In the genomic region with DNA sequence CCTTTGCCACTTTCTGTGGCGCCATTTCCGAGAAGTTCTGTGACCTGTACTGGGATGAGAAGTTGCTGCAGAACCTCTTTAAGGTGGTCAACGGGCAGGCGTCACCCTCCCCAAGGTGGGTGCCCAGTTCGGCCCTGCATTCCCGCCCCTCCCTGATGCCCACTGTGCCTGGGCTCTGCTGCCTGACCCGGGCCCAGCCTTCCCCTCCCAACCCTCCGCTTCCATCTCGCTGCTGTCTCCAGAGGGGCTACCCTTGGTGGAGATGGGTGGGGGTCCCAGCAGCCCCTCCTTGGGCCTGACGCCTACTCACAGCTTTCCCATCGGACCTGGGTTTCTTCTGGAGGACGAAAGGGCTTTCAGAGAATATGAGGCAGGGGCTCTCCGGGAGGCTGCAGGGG, we compare ENCODE assay signal across 22 cellular contexts. TPM values are rescaled to one million over a fixed set of nuclear protein-coding genes. Genes with fewer than 3 reads are reported as not detected.
DNase-seq lines count a peak whose midpoint lies in the region; FAIRE-seq and TF ChIP-seq lines count a peak whose summit lies in the region.
"Had no signal": no experiment of that assay in that cellular context is flagged by ENCODE, and none has a peak within 500 bp of the region (broad histone marks: within the 10 kb centered on the region; RNA-seq: fewer than 3 reads in every experiment).

No MANE protein-coding gene starts in this region.

- no peak overlapping the region for H2BK120ac ChIP-seq in H9 (ENCODE audit: low read depth, low read length, poor library complexity, severe bottlenecking)
- no peak overlapping the region for H2BK120ac ChIP-seq in neuronal stem cell (ENCODE audit: low read depth, low read length)

- H3K9me3 ChIP-seq in BLaER1 treated with 17β-estradiol and CSF1 and Interleukin-3, amounts not matched to agents 10 nM and 100 nM (replicated peaks in 1 of 11), result peaks cover 0 to 1% (median 0%) of the 10 kb centered on the region in 11 experiments; a peak in 1 of 22 replicates
- H3K9me3 ChIP-seq in H9 (ENCODE audit: control insufficient read depth, low read depth, low read length), result no peaks in the 10 kb centered on the region
- H3K9me3 ChIP-seq in neuronal stem cell (replicated peaks in 1 of 2; ENCODE audit: control insufficient read depth in 2 of 2, insufficient read depth in 1 of 2, low read depth in 1 of 2, low read length in 2 of 2), result peaks cover 0 to under 1% of the 10 kb centered on the region in 2 donors
- H3K9me3 ChIP-seq in small intestine (ENCODE audit: control insufficient read depth, low read depth), result no peaks in the 10 kb centered on the region
- H3K9me3 ChIP-seq in tibial nerve, result peaks cover 0 to 14% (median under 1%) of the 10 kb centered on the region in 4 donors
- H3K9me3 ChIP-seq in esophagus muscularis mucosa, result no peaks in the 10 kb centered on the region
- H3K9me3 ChIP-seq: BE2C had no signal

- intact Hi-C loops in esophagus muscularis mucosa (cut with DNase I), result no loop called here

- no peak overlapping the region for H3K56ac ChIP-seq in H9 (ENCODE audit: insufficient read length, low read depth, low read length)

- no peaks in the 10 kb centered on the region for H3K23me2 ChIP-seq in H9 (ENCODE audit: insufficient read length, low read depth, low read length, poor library complexity, severe bottlenecking)

- H3K36me3 Mint-ChIP-seq in H9 (ENCODE audit: insufficient read depth in 1 of 3, low read depth in 3 of 3) (peaks cover 1 to 5% (median 2%) of the 10 kb centered on the region in 3 experiments; a peak in 3 of 7 replicates), endothelial cell (ENCODE audit: low read depth, unreplicated experiment) (no peaks in the 10 kb centered on the region)
- H3K36me3 Mint-ChIP-seq: CD4-positive, CD25-positive, alpha-beta regulatory T cell; CD8-positive, alpha-beta T cell had no signal

- H3K18ac ChIP-seq in H9 (ENCODE audit: insufficient read length, low read depth, low read length), result no peak overlapping the region
- no peak overlapping the region for H3K18ac ChIP-seq in neuronal stem cell (ENCODE audit: low read length)

- H2BK15ac ChIP-seq in H9 (ENCODE audit: low read depth, low read length) (no peak overlapping the region), neuronal stem cell (ENCODE audit: low read length) (no peak overlapping the region)

- H2AK5ac ChIP-seq in H9 (ENCODE audit: insufficient read length, low read length), result no peak overlapping the region
- peak overlapping the region; percentile 40 for H2AK5ac ChIP-seq in neuronal stem cell (ENCODE audit: low read depth, low read length)

- no peak overlapping the region for H3K27ac ChIP-seq in BLaER1 treated with 17β-estradiol and CSF1 and Interleukin-3, amounts not matched to agents 10 nM and 100 nM
- no peak overlapping the region for H3K27ac ChIP-seq in H9 (ENCODE audit: insufficient read length, low read depth, low read length)
- no peak overlapping the region for H3K27ac ChIP-seq in neuronal stem cell (replicated peaks; ENCODE audit: low read length)
- no peak overlapping the region for H3K27ac ChIP-seq in small intestine (ENCODE audit: low read depth in 1 of 2, low read length in 1 of 2)
- H3K27ac ChIP-seq in tibial nerve, result no peak overlapping the region
- no peak overlapping the region for H3K27ac ChIP-seq in esophagus muscularis mucosa (replicated peaks in 1 of 4)
- H3K27ac ChIP-seq: C4-2B had no signal

- H3K79me2 ChIP-seq in H9 (ENCODE audit: insufficient read depth, low read length), result no peaks in the 10 kb centered on the region

- no peak overlapping the region for H3K4me3 ChIP-seq in BLaER1 treated with 17β-estradiol and CSF1 and Interleukin-3, amounts not matched to agents 10 nM and 100 nM
- H3K4me3 ChIP-seq in neuronal stem cell (ENCODE audit: low read length in 2 of 2) (no peak overlapping the region), small intestine (ENCODE audit: low read depth in 1 of 2, low read length in 2 of 2) (no peak overlapping the region), tibial nerve (no peak overlapping the region), esophagus muscularis mucosa (no peak overlapping the region)
- H3K4me3 ChIP-seq: GM12878 had no signal

- DNase-seq in H9 (no peak), endothelial cell (ENCODE audit: low spot score) (no peak), neuronal stem cell (ENCODE audit: low spot score) (no peak), small intestine (no peak), tibial nerve (ENCODE audit: low spot score in 2 of 2) (no peak), esophagus muscularis mucosa (ENCODE audit: extremely low spot score) (no peak)
- DNase-seq: AML-193; BE2C; Caco-2; CD4-positive, CD25-positive, alpha-beta regulatory T cell; DMS153; DND-41; GOT3; HCEC 1CT had no signal

- H4K5ac ChIP-seq in H9 (ENCODE audit: insufficient read length, low read depth, low read length), result no peak overlapping the region

- H3K4me1 ChIP-seq in BLaER1 treated with 17β-estradiol and CSF1 and Interleukin-3, amounts not matched to agents 10 nM and 100 nM, result peaks cover 0 to 30% (median 20%) of the 10 kb centered on the region in 10 experiments; a peak in 14 of 20 replicates
- H3K4me1 ChIP-seq in H9 (ENCODE audit: insufficient read depth, low read length) (no peaks in the 10 kb centered on the region), neuronal stem cell (ENCODE audit: control insufficient read depth in 2 of 2, insufficient read depth in 1 of 2, low read depth in 1 of 2, low read length in 2 of 2) (peaks cover 2 to 4% of the 10 kb centered on the region in 2 donors), small intestine (ENCODE audit: control insufficient read depth in 2 of 2, insufficient read depth in 1 of 2, low read depth in 1 of 2, low read length in 1 of 2) (no peaks in the 10 kb centered on the region), tibial nerve (no peaks in the 10 kb centered on the region), esophagus muscularis mucosa (no peaks in the 10 kb centered on the region)
- H3K4me1 ChIP-seq: BE2C, Caco-2 had no signal

- no peak overlapping the region for H3K4me3 Mint-ChIP-seq in H9
- no peak overlapping the region for H3K4me3 Mint-ChIP-seq in endothelial cell (ENCODE audit: unreplicated experiment)
- H3K4me3 Mint-ChIP-seq: CD4-positive, CD25-positive, alpha-beta regulatory T cell; CD8-positive, alpha-beta T cell had no signal

- H4K91ac ChIP-seq in H9 (ENCODE audit: insufficient read length, low read depth, low read length) (no peak overlapping the region), neuronal stem cell (ENCODE audit: low read depth, low read length, poor library complexity) (no peak overlapping the region)

- H3K23ac ChIP-seq in H9 (ENCODE audit: insufficient read length, low read depth, low read length), result no peak overlapping the region
- peak overlapping the region; percentile 67 for H3K23ac ChIP-seq in neuronal stem cell (ENCODE audit: low read depth, low read length, poor library complexity)

- H2AFZ ChIP-seq in H9 (ENCODE audit: low read length), result no peak overlapping the region
- no peak overlapping the region for H2AFZ ChIP-seq in neuronal stem cell (ENCODE audit: low read length)

- H3K9me3 Mint-ChIP-seq in H9 (peaks cover 0 to 5% of the 10 kb centered on the region in 2 experiments; a peak in 1 of 5 replicates), endothelial cell (ENCODE audit: unreplicated experiment) (no peaks in the 10 kb centered on the region)
- H3K9me3 Mint-ChIP-seq: CD8-positive, alpha-beta T cell had no signal

- no peaks in the 10 kb centered on the region for H3K36me3 ChIP-seq in BLaER1 treated with 17β-estradiol and CSF1 and Interleukin-3, amounts not matched to agents 10 nM and 100 nM
- no peaks in the 10 kb centered on the region for H3K36me3 ChIP-seq in neuronal stem cell (replicated peaks in 1 of 2; ENCODE audit: control insufficient read depth in 2 of 2, insufficient read depth in 2 of 2, low read length in 2 of 2)
- H3K36me3 ChIP-seq in small intestine (ENCODE audit: control insufficient read depth in 2 of 2, insufficient read depth in 2 of 2, low read length in 2 of 2), result no peaks in the 10 kb centered on the region
- H3K36me3 ChIP-seq in tibial nerve, result no peaks in the 10 kb centered on the region
- no peaks in the 10 kb centered on the region for H3K36me3 ChIP-seq in esophagus muscularis mucosa
- H3K36me3 ChIP-seq: BE2C had no signal

- H3K4ac ChIP-seq in H9 (ENCODE audit: low read depth, low read length) (no peak overlapping the region), neuronal stem cell (ENCODE audit: low read length) (no peak overlapping the region)

- H3K27me3 ChIP-seq in BLaER1 treated with 17β-estradiol and CSF1 and Interleukin-3, amounts not matched to agents 10 nM and 100 nM, result no peaks in the 10 kb centered on the region
- H3K27me3 ChIP-seq in H9 (ENCODE audit: insufficient read depth, low read length) (no peaks in the 10 kb centered on the region), neuronal stem cell (ENCODE audit: control insufficient read depth in 3 of 3, insufficient read depth in 3 of 3, low read depth in 1 of 3, low read length in 3 of 3) (no peaks in the 10 kb centered on the region), small intestine (ENCODE audit: control insufficient read depth in 2 of 2, insufficient read depth in 2 of 2, low read length in 2 of 2) (no peaks in the 10 kb centered on the region), tibial nerve (no peaks in the 10 kb centered on the region), esophagus muscularis mucosa (peaks cover 0 to 23% (median 0%) of the 10 kb centered on the region in 4 donors)

- H3K79me1 ChIP-seq in H9 (ENCODE audit: insufficient read depth, low read depth, low read length, poor library complexity, severe bottlenecking) (no peaks in the 10 kb centered on the region), neuronal stem cell (ENCODE audit: low read depth, low read length) (peaks cover 2% of the 10 kb centered on the region)

- H4K20me1 ChIP-seq in BLaER1 treated with 17β-estradiol and CSF1 and Interleukin-3, amounts not matched to agents 10 nM and 100 nM, result peaks cover 0 to 17% (median 0%) of the 10 kb centered on the region in 11 experiments; a peak in 3 of 22 replicates
- no peaks in the 10 kb centered on the region for H4K20me1 ChIP-seq in H9 (ENCODE audit: control insufficient read depth, insufficient read depth, insufficient read length)

- TF ChIP-seq POLR2A in tibial nerve (IDR thresholded peaks at IDR 0.05) (no peak), esophagus muscularis mucosa (IDR thresholded peaks at IDR 0.05; ENCODE audit: low read depth) (no peak)

- no peak for FAIRE-seq in small intestine (lab: Jason Lieb, UNC)
- FAIRE-seq: A204.1, G401.6, GM12878, H54 had no signal

- H3K27me3 Mint-ChIP-seq in H9 (ENCODE audit: low read depth), result peaks cover 4% of the 10 kb centered on the region; the same call in 1 of the 2 replicates
- H3K27me3 Mint-ChIP-seq in endothelial cell (ENCODE audit: unreplicated experiment), result peaks cover 12% of the 10 kb centered on the region
- H3K27me3 Mint-ChIP-seq: CD4-positive, CD25-positive, alpha-beta regulatory T cell had no signal

- no peak overlapping the region for H4K8ac ChIP-seq in H9 (replicated peaks; ENCODE audit: insufficient read length, low read depth, low read length)
- H4K8ac ChIP-seq in neuronal stem cell (ENCODE audit: low read depth, low read length), result no peak overlapping the region

- TF ChIP-seq CTCF in H9 (conservative IDR thresholded peaks at IDR 0.05), result no peak
- TF ChIP-seq CTCF in endothelial cell (IDR thresholded peaks at IDR 0.05; ENCODE audit: unreplicated experiment), result no peak
- no peak for TF ChIP-seq CTCF in tibial nerve (IDR thresholded peaks at IDR 0.05)
- no peak for TF ChIP-seq CTCF in esophagus muscularis mucosa (IDR thresholded peaks at IDR 0.05)

- WGBS in H9 (ENCODE audit: extremely low coverage, insufficient read length, low lambda C conversion rate), result no CpG with 5 or more reads among the region's 13 CpGs
- no CpG with 5 or more reads among the region's 13 CpGs for WGBS in neuronal stem cell (ENCODE audit: extremely low coverage in 2 of 2, insufficient read length in 2 of 2, insufficient replicate concordance in 1 of 2), 2 donors
- 79 to 89% (median 86%) methylated on average over 13 of the region's 13 CpGs for WGBS in small intestine, 3 donors
- WGBS in tibial nerve, 2 donors, result 81 to 88% methylated on average over 12 to 13 of the region's 13 CpGs
- WGBS in esophagus muscularis mucosa, result 92% methylated on average over 9 of the region's 13 CpGs

- H3K9ac ChIP-seq in BLaER1 treated with 17β-estradiol and CSF1 and Interleukin-3, amounts not matched to agents 10 nM and 100 nM, result no peak overlapping the region
- no peak overlapping the region for H3K9ac ChIP-seq in H9 (ENCODE audit: extremely low read depth, insufficient read length, low read length)
- H3K9ac ChIP-seq in neuronal stem cell (ENCODE audit: low read depth, low read length, poor library complexity), result no peak overlapping the region

- H2BK12ac ChIP-seq in H9 (ENCODE audit: insufficient read length, low read depth, low read length) (no peak overlapping the region), neuronal stem cell (ENCODE audit: low read length) (peak overlapping the region; percentile 16)

- H2BK5ac ChIP-seq in H9 (ENCODE audit: insufficient read length, low read length), result no peak overlapping the region
- H2BK5ac ChIP-seq in neuronal stem cell (ENCODE audit: low read length), result no peak overlapping the region

- TF ChIP-seq EP300 in tibial nerve (IDR thresholded peaks at IDR 0.05) (no peak), esophagus muscularis mucosa (IDR thresholded peaks at IDR 0.05) (no peak)

- peak overlapping the region in 2 of 3 experiments; percentile 52 to 76; a peak in 2 of 7 replicates for H3K27ac Mint-ChIP-seq in H9
- H3K27ac Mint-ChIP-seq in endothelial cell (ENCODE audit: unreplicated experiment), result peak overlapping the region; percentile 81
- H3K27ac Mint-ChIP-seq: CD4-positive, CD25-positive, alpha-beta regulatory T cell; CD8-positive, alpha-beta T cell had no signal

- H2BK20ac ChIP-seq in H9 (ENCODE audit: low read depth, low read length, poor library complexity, severe bottlenecking), result no peak overlapping the region

- H3K4me2 ChIP-seq in BLaER1 treated with 17β-estradiol and CSF1 and Interleukin-3, amounts not matched to agents 10 nM and 100 nM, result peak overlapping the region in 7 of 11 experiments; percentile 3 to 41 (median 17); a peak in 7 of 22 replicates
- H3K4me2 ChIP-seq in H9 (ENCODE audit: insufficient read depth, insufficient read length, low read length) (no peak overlapping the region), neuronal stem cell (ENCODE audit: insufficient read depth, low read length, poor library complexity, severe bottlenecking) (no peak overlapping the region)

- no peak overlapping the region for H3T11ph ChIP-seq in H9 (ENCODE audit: low read length)

- H3K14ac ChIP-seq in H9 (ENCODE audit: insufficient read depth, low read length), result no peak overlapping the region
- H3K14ac ChIP-seq in neuronal stem cell (ENCODE audit: low read length), result no peak overlapping the region

- H3K4me1 Mint-ChIP-seq in H9 (0 out of 4 replicates have a peak, but pooled peaks cover 0 to 2% of the 10 kb centered on the region in 2 experiments), endothelial cell (ENCODE audit: unreplicated experiment) (no peaks in the 10 kb centered on the region)
- H3K4me1 Mint-ChIP-seq: CD4-positive, CD25-positive, alpha-beta regulatory T cell had no signal

RNA-seq across cellular contexts. Expression of a gene that starts 30.5 kb away (rescaled TPM):
- 31.5 and 38.6 TPM in 2 replicates for total RNA-seq in H9 (2021)
- total RNA-seq in endothelial cell (ENCODE audit: unreplicated experiment), result 0.38 TPM
- polyA plus RNA-seq in neuronal stem cell (2013, experiment 1 of 2), result 0.35 TPM
- 0.33 TPM for polyA plus RNA-seq in neuronal stem cell (2013, experiment 2 of 2)
- polyA plus RNA-seq in small intestine, result not detected
- total RNA-seq in tibial nerve, result not detected
- total RNA-seq in esophagus muscularis mucosa, result not detected
- total RNA-seq: Caco-2; CD4-positive, CD25-positive, alpha-beta regulatory T cell; CD8-positive, alpha-beta T cell; GM12878 had no signal
- polyA plus RNA-seq: AG04450; CD4-positive, CD25-positive, alpha-beta regulatory T cell; GM12878 had no signal

RNA-seq across cellular contexts. Expression of a gene that starts 38.2 kb away (rescaled TPM):
- total RNA-seq in H9 (2021) (10.9 and 11.1 TPM in 2 replicates), endothelial cell (ENCODE audit: unreplicated experiment) (0.23 TPM), tibial nerve (10 to 100 TPM in 1 of 4 donors, 1 to 10 TPM in 3; 2.5 to 10.5 (median 4.9) TPM), esophagus muscularis mucosa (1 to 10 TPM in 3 of 4 donors, under 1 TPM in 1; 0.46 to 2.5 (median 2.0) TPM)
- 0.42 TPM for polyA plus RNA-seq in neuronal stem cell (2013, experiment 1 of 2)
- 0.35 TPM for polyA plus RNA-seq in neuronal stem cell (2013, experiment 2 of 2)
- under 1 TPM in 1 of 3 donors, not detected in 2; 0.19 TPM for polyA plus RNA-seq in small intestine
- total RNA-seq: Caco-2; CD4-positive, CD25-positive, alpha-beta regulatory T cell; CD8-positive, alpha-beta T cell; GM12878 had no signal
- polyA plus RNA-seq: AG04450; CD4-positive, CD25-positive, alpha-beta regulatory T cell had no signal

RNA-seq across cellular contexts. Expression of a gene that starts 39.5 kb away (rescaled TPM):
- total RNA-seq in H9 (2021), result 13.7 and 15.7 TPM in 2 replicates
- total RNA-seq in endothelial cell (ENCODE audit: unreplicated experiment), result 1.3 TPM
- 6.4 TPM for polyA plus RNA-seq in neuronal stem cell (2013, experiment 1 of 2)
- 6.1 TPM for polyA plus RNA-seq in neuronal stem cell (2013, experiment 2 of 2)
- under 1 TPM in 1 of 3 donors, not detected in 2; 0.37 TPM for polyA plus RNA-seq in small intestine
- total RNA-seq in tibial nerve, result 1 to 10 TPM; 3.7 to 5.9 (median 4.8) TPM
- total RNA-seq in esophagus muscularis mucosa, result 1 to 10 TPM in 2 of 4 donors, under 1 TPM in 2; 0.42 to 1.7 (median 0.95) TPM
- total RNA-seq: CD8-positive, alpha-beta T cell had no signal
- polyA plus RNA-seq: CD4-positive, CD25-positive, alpha-beta regulatory T cell had no signal

Comparison
In these comparisons a context has a peak if more than half of its experiments do, and no peak if none do; other contexts are left out.
1. H3K4me2 ChIP-seq: peak in BLaER1 treated with 17β-estradiol and CSF1 and Interleukin-3, amounts not matched to agents 10 nM and 100 nM (7 of 11); none in H9 (single experiment) and neuronal stem cell (single experiment).
2. RNA of a gene that starts 30.5 kb away (total RNA-seq): 31.5 to 38.6 TPM in H9; 0.38 TPM in endothelial cell (single experiment), not detected in tibial nerve and not detected in esophagus muscularis mucosa; every median in the first group is over 10 times any median in the second.